In genomic region chr2:180735799-180736198, GRCh38 we compare ENCODE assay signal across 30 cellular contexts.
"Had no signal": no experiment of that assay in that cellular context is flagged by ENCODE, and none has a peak within 500 bp of the region (broad histone marks: within the 10 kb centered on the region; RNA-seq: fewer than 3 reads in every experiment).

No MANE protein-coding gene starts in this region.

- H3K4me3 ChIP-seq: pancreas, prostate gland, right lobe of liver, sigmoid colon, skin epidermis, smooth muscle cell, spleen, thoracic aorta, thyroid gland, tibial nerve, upper lobe of left lung, vagina had no signal

- H3K27ac ChIP-seq: neutrophil, pancreas, prostate gland, right lobe of liver, sigmoid colon, skin epidermis, spleen, thoracic aorta, thyroid gland, tibial nerve, upper lobe of left lung, vagina had no signal

- H3K27me3 ChIP-seq: neutrophil, right lobe of liver, sigmoid colon, spleen, thyroid gland, tibial nerve, upper lobe of left lung, vagina had no signal

- DNase-seq: naive B cell; naive thymus-derived CD8-positive, alpha-beta T cell; nephron progenitor cell; nucleus accumbens; pancreas; right cardiac atrium; right lobe of liver; sigmoid colon; spleen; stimulated activated CD4-positive, alpha-beta T cell treated with anti-CD3 and anti-CD28 coated beads, Interleukin-12 subunit alpha, Interleukin-12 subunit beta, amount 100 ng/mL, for 4 hours; stimulated activated CD4-positive, alpha-beta T cell treated with anti-CD3 and anti-CD28 coated beads, Interleukin-1b, Interleukin-23, amount 100 ng/mL, for 48 hours; stimulated activated CD4-positive, alpha-beta T cell treated with anti-CD3 and anti-CD28 coated beads, Interleukin-4, amount 100 ng/mL, for 1 hour; stimulated activated CD4-positive, alpha-beta T cell treated with anti-CD3 and anti-CD28 coated beads, Interleukin-4, amount 100 ng/mL, for 4 hours; stimulated activated CD8-positive, alpha-beta memory T cell treated with anti-CD3 and anti-CD28 coated beads, Interleukin-4, amount 100 ng/mL, for 48 hours; stimulated activated naive CD4-positive, alpha-beta T cell; stimulated activated naive CD8-positive, alpha-beta T cell treated with anti-CD3 and anti-CD28 coated beads, Interleukin-15, amount 100 ng/mL, for 72 hours; stimulated activated naive CD8-positive, alpha-beta T cell treated with anti-CD3 and anti-CD28 coated beads, Interleukin-15, Interleukin-2, amounts not matched to agents 100 U/mL and 50 U/mL, for 24 hours; substantia nigra; thyroid gland; trophoblast cell; upper lobe of left lung had no signal

- H3K36me3 ChIP-seq: neutrophil, pancreas, prostate gland, right lobe of liver, sigmoid colon, spleen, thoracic aorta, thyroid gland, tibial nerve, upper lobe of left lung, vagina had no signal

- H3K9me3 ChIP-seq: neutrophil, pancreas, prostate gland, right lobe of liver, sigmoid colon, spleen, thoracic aorta, thyroid gland, tibial nerve, upper lobe of left lung, vagina had no signal

- H3K4me2 ChIP-seq: smooth muscle cell had no signal

- H3K4me1 ChIP-seq: pancreas, prostate gland, right lobe of liver, sigmoid colon, spleen, thyroid gland, tibial nerve, upper lobe of left lung, vagina had no signal

- ATAC-seq: naive thymus-derived CD8-positive, alpha-beta T cell; natural killer cell treated with Interleukin-12 subunit alpha and Interleukin-12 subunit beta and Interleukin-15 and Interleukin-18, amount 100 ng/mL, for 72 hours; pancreas; right cardiac atrium; right lobe of liver; stimulated activated memory B cell treated with anti-CD40 and anti-IgM and Interleukin-4, amounts not matched to agents 10 μg/mL and 1 μg/mL and 100 μg/mL, for 72 hours; stimulated activated naive CD8-positive, alpha-beta T cell treated with anti-CD3 and anti-CD28 coated beads, Interleukin-15, amount 100 ng/mL, for 72 hours; stimulated activated naive CD8-positive, alpha-beta T cell treated with anti-CD3 and anti-CD28 coated beads, Interleukin-15, Interleukin-2, amounts not matched to agents 100 U/mL and 50 U/mL, for 24 hours had no signal
